Comparison of ENCODE assay signal across 22 cellular contexts in genomic region chr3:161016417-161017313, GRCh38.
"Had no signal": no experiment of that assay in that cellular context is flagged by ENCODE, and none has a peak within 500 bp of the region (broad histone marks: within the 10 kb centered on the region; RNA-seq: fewer than 3 reads in every experiment).

No MANE protein-coding gene starts in this region.

- H3K36me3 ChIP-seq: left lung, neutrophil, tibial nerve had no signal

- H3K27ac ChIP-seq: body of pancreas, left lung, neutrophil had no signal

- H3K4me1 ChIP-seq: body of pancreas, left lung had no signal

- H3K27me3 ChIP-seq: body of pancreas, left lung, neutrophil, tibial nerve had no signal

- ATAC-seq: activated T-cell treated with anti-CD3 and anti-CD28 coated beads, Interleukin-2, amount 50 U/mL, for 72 hours; body of pancreas; left lung; natural killer cell; T-cell had no signal

- H3K9me3 ChIP-seq: body of pancreas, neutrophil had no signal

- DNase-seq: activated B cell treated with CpG ODN at 0.5 μM for 24 hours; activated CD4-positive, alpha-beta T cell treated with anti-CD3 and anti-CD28 coated beads for 4 hours; activated CD4-positive, alpha-beta T cell treated with anti-CD3 and anti-CD28 coated beads, Interleukin-2, amount 50 U/mL, for 48 hours; activated effector memory CD4-positive, alpha-beta T cell treated with anti-CD3 and anti-CD28 coated beads, Interleukin-2, amount 50 U/mL, for 16 hours; activated naive CD4-positive, alpha-beta T cell treated with anti-CD3 and anti-CD28 coated beads, Interleukin-2, amount 10 ng/mL, durations not matched to agents 7 days and 5 days; activated T-cell treated with anti-CD3 and anti-CD28 coated beads, Interleukin-2, amount 50 U/mL, for 72 hours; anterior cingulate cortex; body of pancreas; effector CD4-positive, alpha-beta T cell; foreskin melanocyte; hippocampal formation; kidney glomerular epithelial cell; left lung; midbrain; natural killer cell; posterior cingulate gyrus; retina; stimulated activated CD4-positive, alpha-beta T cell treated with anti-CD3 and anti-CD28 coated beads, Interleukin-12 subunit alpha, Interleukin-12 subunit beta, amount 100 ng/mL, for 4 hours; substantia nigra; T-cell had no signal

- H3K4me3 ChIP-seq: body of pancreas, left lung, tibial nerve had no signal
